1 cellular context compared by ENCODE assay signal in the genomic region with DNA sequence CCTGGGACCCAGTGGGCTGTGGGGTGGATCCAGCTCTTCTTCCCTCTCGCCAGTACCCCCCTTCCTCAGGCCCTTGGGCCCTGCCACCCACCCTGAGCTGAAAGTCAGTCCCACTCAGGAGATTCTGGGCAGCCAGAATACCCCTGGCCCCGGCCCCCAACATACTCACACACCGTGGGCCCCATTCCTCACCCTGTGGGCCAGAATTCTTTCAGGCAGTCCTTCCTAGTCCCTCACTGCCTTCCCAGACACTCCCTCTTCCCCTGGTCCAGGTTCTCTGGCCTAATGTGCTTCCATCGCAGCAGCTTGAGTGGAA.
TF ChIP-seq lines count a peak whose summit lies in the region.

No MANE protein-coding gene starts in this region.

TF ChIP-seq in K562, 482 proteins besides CTCF, POLR2A, EP300 and RAD21:
- TF ChIP-seq HMGN3 (IDR thresholded peaks at IDR 0.05; ENCODE audit: borderline replicate concordance, extremely low read depth, insufficient read length, low read depth, low read length), result no peak
- TF ChIP-seq, protein P1, sequence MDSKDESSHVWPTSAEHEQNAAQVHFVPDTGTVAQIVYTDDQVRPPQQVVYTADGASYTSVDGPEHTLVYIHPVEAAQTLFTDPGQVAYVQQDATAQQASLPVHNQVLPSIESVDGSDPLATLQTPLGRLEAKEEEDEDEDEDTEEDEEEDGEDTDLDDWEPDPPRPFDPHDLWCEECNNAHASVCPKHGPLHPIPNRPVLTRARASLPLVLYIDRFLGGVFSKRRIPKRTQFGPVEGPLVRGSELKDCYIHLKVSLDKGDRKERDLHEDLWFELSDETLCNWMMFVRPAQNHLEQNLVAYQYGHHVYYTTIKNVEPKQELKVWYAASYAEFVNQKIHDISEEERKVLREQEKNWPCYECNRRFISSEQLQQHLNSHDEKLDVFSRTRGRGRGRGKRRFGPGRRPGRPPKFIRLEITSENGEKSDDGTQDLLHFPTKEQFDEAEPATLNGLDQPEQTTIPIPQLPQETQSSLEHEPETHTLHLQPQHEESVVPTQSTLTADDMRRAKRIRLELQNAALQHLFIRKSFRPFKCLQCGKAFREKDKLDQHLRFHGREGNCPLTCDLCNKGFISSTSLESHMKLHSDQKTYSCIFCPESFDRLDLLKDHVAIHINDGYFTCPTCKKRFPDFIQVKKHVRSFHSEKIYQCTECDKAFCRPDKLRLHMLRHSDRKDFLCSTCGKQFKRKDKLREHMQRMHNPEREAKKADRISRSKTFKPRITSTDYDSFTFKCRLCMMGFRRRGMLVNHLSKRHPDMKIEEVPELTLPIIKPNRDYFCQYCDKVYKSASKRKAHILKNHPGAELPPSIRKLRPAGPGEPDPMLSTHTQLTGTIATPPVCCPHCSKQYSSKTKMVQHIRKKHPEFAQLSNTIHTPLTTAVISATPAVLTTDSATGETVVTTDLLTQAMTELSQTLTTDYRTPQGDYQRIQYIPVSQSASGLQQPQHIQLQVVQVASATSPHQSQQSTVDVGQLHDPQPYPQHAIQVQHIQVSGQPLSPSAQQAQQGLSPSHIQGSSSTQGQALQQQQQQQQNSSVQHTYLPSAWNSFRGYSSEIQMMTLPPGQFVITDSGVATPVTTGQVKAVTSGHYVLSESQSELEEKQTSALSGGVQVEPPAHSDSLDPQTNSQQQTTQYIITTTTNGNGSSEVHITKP (IDR thresholded peaks at IDR 0.05; ENCODE audit: partially characterized antibody), result peak; percentile 57
TF ChIP-seq in K562: peak in this region for 1.
